In the genomic region with DNA sequence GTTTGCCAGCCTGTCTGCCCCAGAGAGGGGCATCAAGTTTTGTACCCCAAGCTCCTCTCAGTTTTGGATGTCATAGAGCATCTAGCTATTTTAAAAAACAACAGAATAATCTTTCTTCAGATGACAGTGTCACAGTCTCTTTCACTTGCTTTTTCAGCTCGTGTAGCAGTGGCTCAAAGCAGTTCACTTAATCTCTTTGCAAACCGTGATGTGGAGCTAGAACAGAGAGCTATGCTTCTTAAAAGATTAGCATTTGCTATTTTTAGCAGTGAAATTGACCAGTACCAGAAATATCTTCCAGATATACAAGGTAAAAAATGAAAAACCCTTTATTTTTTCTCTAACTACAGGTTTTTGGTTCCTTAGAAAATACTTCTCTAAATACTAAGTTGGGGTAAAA, we compare ENCODE assay signal across 27 cellular contexts.
"Had no signal": no experiment of that assay in that cellular context is flagged by ENCODE, and none has a peak within 500 bp of the region (broad histone marks: within the 10 kb centered on the region; RNA-seq: fewer than 3 reads in every experiment).

No MANE protein-coding gene starts in this region.

- H3K27ac ChIP-seq: adrenal gland, body of pancreas, left lung, neutrophil, stomach, thyroid gland, upper lobe of left lung had no signal

- H3K27ac Mint-ChIP-seq: activated naive CD4-positive, alpha-beta T cell treated with anti-CD3 and anti-CD28 coated beads for 36 hours; activated naive CD8-positive, alpha-beta T cell treated with anti-CD3 and anti-CD28 coated beads for 36 hours; dendritic cell treated with granulocyte-macrophage colony-stimulating factor and Interleukin-4, amounts not matched to agents 40 ng/mL and 50 ng/mL, for 4 days; nephron; progenitor cell of endocrine pancreas; stimulated activated naive B cell treated with anti-CD40 and anti-IgM and Interleukin-4, amounts not matched to agents 10 μg/mL and 1 μg/mL and 100 μg/mL, for 72 hours had no signal

- H3K4me3 Mint-ChIP-seq: activated naive CD4-positive, alpha-beta T cell treated with anti-CD3 and anti-CD28 coated beads for 36 hours; activated naive CD8-positive, alpha-beta T cell treated with anti-CD3 and anti-CD28 coated beads for 36 hours; dendritic cell treated with granulocyte-macrophage colony-stimulating factor and Interleukin-4, amounts not matched to agents 40 ng/mL and 50 ng/mL, for 4 days; endodermal cell; nephron; stimulated activated naive B cell treated with anti-CD40 and anti-IgM and Interleukin-4, amounts not matched to agents 10 μg/mL and 1 μg/mL and 100 μg/mL, for 72 hours had no signal

- ATAC-seq: body of pancreas; esophagus mucosa; left lung; stimulated activated naive B cell treated with anti-CD40 and anti-IgM and Interleukin-4, amounts not matched to agents 10 μg/mL and 1 μg/mL and 100 μg/mL, for 72 hours had no signal

- H3K9me3 Mint-ChIP-seq: activated naive CD4-positive, alpha-beta T cell treated with anti-CD3 and anti-CD28 coated beads for 36 hours; activated naive CD8-positive, alpha-beta T cell treated with anti-CD3 and anti-CD28 coated beads for 36 hours; dendritic cell treated with granulocyte-macrophage colony-stimulating factor and Interleukin-4, amounts not matched to agents 40 ng/mL and 50 ng/mL, for 4 days; endodermal cell; nephron; stimulated activated naive B cell treated with anti-CD40 and anti-IgM and Interleukin-4, amounts not matched to agents 10 μg/mL and 1 μg/mL and 100 μg/mL, for 72 hours had no signal

- H3K27me3 Mint-ChIP-seq: activated naive CD8-positive, alpha-beta T cell treated with anti-CD3 and anti-CD28 coated beads for 36 hours; dendritic cell treated with granulocyte-macrophage colony-stimulating factor and Interleukin-4, amounts not matched to agents 40 ng/mL and 50 ng/mL, for 4 days; progenitor cell of endocrine pancreas; stimulated activated naive B cell treated with anti-CD40 and anti-IgM and Interleukin-4, amounts not matched to agents 10 μg/mL and 1 μg/mL and 100 μg/mL, for 72 hours had no signal

- H3K4me3 ChIP-seq: adrenal gland, body of pancreas, left lung, stomach, thyroid gland, upper lobe of left lung had no signal

- H3K27me3 ChIP-seq: adrenal gland, body of pancreas, left lung, neutrophil, stomach, thyroid gland, upper lobe of left lung had no signal

- H3K4me1 Mint-ChIP-seq: activated naive CD8-positive, alpha-beta T cell treated with anti-CD3 and anti-CD28 coated beads for 36 hours; endodermal cell; stimulated activated naive B cell treated with anti-CD40 and anti-IgM and Interleukin-4, amounts not matched to agents 10 μg/mL and 1 μg/mL and 100 μg/mL, for 72 hours had no signal

- H3K9me3 ChIP-seq: adrenal gland, body of pancreas, left lung, neutrophil, stomach, thyroid gland, upper lobe of left lung had no signal

- H3K4me1 ChIP-seq: body of pancreas, left lung, stomach, upper lobe of left lung had no signal

- DNase-seq: activated CD4-positive, alpha-beta T cell treated with anti-CD3 and anti-CD28 coated beads for 4 hours; activated CD4-positive, alpha-beta T cell treated with anti-CD3 and anti-CD28 coated beads, Interleukin-2, amount 50 U/mL, for 48 hours; activated CD8-positive, alpha-beta memory T cell treated with anti-CD3 and anti-CD28 coated beads for 24 hours; activated effector memory CD4-positive, alpha-beta T cell treated with anti-CD3 and anti-CD28 coated beads, Interleukin-2, amount 50 U/mL, for 16 hours; activated naive CD4-positive, alpha-beta T cell treated with anti-CD3 and anti-CD28 coated beads for 36 hours; activated naive CD8-positive, alpha-beta T cell treated with anti-CD3 and anti-CD28 coated beads for 36 hours; adrenal gland; aorta; body of pancreas; caudate nucleus; endodermal cell; foreskin fibroblast; head of caudate nucleus; kidney glomerular epithelial cell; left lung; stimulated activated CD4-positive, alpha-beta T cell treated with anti-CD3 and anti-CD28 coated beads, Interleukin-15, amount 100 ng/mL, for 24 hours; stimulated activated CD4-positive, alpha-beta T cell treated with anti-CD3 and anti-CD28 coated beads, Interleukin-2, amount 100 ng/mL, for 24 hours; stimulated activated naive B cell treated with anti-CD40 and anti-IgM and Interleukin-4, amounts not matched to agents 10 μg/mL and 1 μg/mL and 100 μg/mL, for 72 hours; stomach; T-helper 1 cell; thyroid gland; upper lobe of left lung had no signal
